ENCODE assay signal across 14 cellular contexts in the genomic region with DNA sequence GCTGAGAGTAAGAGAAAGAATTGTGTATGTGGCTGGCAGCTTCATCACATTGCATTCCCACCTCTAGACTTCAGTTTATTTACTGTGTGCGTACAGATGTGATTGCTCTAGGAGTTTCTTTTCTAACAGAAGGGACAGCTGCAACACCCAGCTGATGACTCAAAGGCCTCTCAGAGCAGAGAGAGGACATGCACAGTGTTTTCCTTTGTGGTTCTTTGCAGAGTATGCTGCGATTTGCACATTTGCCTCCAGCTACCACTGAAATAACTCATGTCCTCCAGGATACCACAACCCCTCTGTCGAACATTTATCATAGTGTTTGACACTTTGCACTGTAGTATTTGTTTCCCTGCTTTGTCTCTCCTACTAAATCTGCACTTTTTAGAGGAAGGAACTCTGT.
DNase-seq lines count a peak whose midpoint lies in the region; ATAC-seq, FAIRE-seq and TF ChIP-seq lines count a peak whose summit lies in the region.
"Had no signal": no experiment of that assay in that cellular context is flagged by ENCODE, and none has a peak within 500 bp of the region (broad histone marks: within the 10 kb centered on the region; RNA-seq: fewer than 3 reads in every experiment).

No MANE protein-coding gene starts in this region.

- POLR2A ChIA-PET in H1 (lab: Charles Lee; ENCODE audit: partially characterized antibody) = no interaction called here

- H3K23ac ChIP-seq in H1 (ENCODE audit: insufficient read length) = no peak overlapping the region

- H3K27me3 ChIP-seq in H1 (replicated peaks in 1 of 4; ENCODE audit: control insufficient read depth in 3 of 4, extremely low read depth in 1 of 4, insufficient read depth in 3 of 4, low read length in 3 of 4) = no peaks in the 10 kb centered on the region
- H3K27me3 ChIP-seq in neural progenitor cell = no peaks in the 10 kb centered on the region
- no peaks in the 10 kb centered on the region for H3K27me3 ChIP-seq in adrenal gland
- no peaks in the 10 kb centered on the region for H3K27me3 ChIP-seq in right cardiac atrium (ENCODE audit: control insufficient read depth, insufficient read depth)
- H3K27me3 ChIP-seq: upper lobe of left lung had no signal

- FAIRE-seq in H1 (lab: Jason Lieb, UNC) = no peak
- FAIRE-seq: GM19239 had no signal

- no peak overlapping the region for H3K4me2 ChIP-seq in H1 (ENCODE audit: insufficient read depth in 1 of 2, low read depth in 2 of 2, low read length in 2 of 2)
- no peak overlapping the region for H3K4me2 ChIP-seq in neural progenitor cell

- intact Hi-C loops in adrenal gland (cut with DNase I) (no loop called here), right cardiac atrium (cut with DNase I) (no loop called here)

- TF ChIP-seq EP300 in H1 (IDR thresholded peaks at IDR 0.05; ENCODE audit: borderline replicate concordance in 1 of 2, low read depth in 2 of 2, low read length in 2 of 2) = no peak

- H3K4me3 Mint-ChIP-seq in neural progenitor cell = no peak overlapping the region
- H3K4me3 Mint-ChIP-seq: activated naive CD4-positive, alpha-beta T cell treated with anti-CD3 and anti-CD28 coated beads, Interleukin-2, amount 50 U/mL, for 24 hours; CD14-positive monocyte had no signal

- H3K9ac ChIP-seq in H1 (replicated peaks in 1 of 4; ENCODE audit: extremely low read depth in 1 of 4, low read depth in 3 of 4, low read length in 3 of 4) (no peak overlapping the region), neural progenitor cell (no peak overlapping the region)

- no peak overlapping the region for H3K4ac ChIP-seq in H1 (replicated peaks; ENCODE audit: insufficient read length, low read depth, low read length)

- no peak overlapping the region for H3K14ac ChIP-seq in H1 (ENCODE audit: insufficient read length)

- H3K4me1 ChIP-seq in H1 (replicated peaks in 1 of 4; ENCODE audit: control insufficient read depth in 3 of 4, insufficient read depth in 4 of 4, low read length in 3 of 4) (no peaks in the 10 kb centered on the region), neural progenitor cell (no peaks in the 10 kb centered on the region), adrenal gland (replicated peaks in 1 of 2) (no peaks in the 10 kb centered on the region), right cardiac atrium (ENCODE audit: control insufficient read depth, insufficient read depth, low read length) (no peaks in the 10 kb centered on the region)
- H3K4me1 ChIP-seq: upper lobe of left lung had no signal

- H3K4me3 ChIP-seq in H1 (ENCODE audit: extremely low read depth in 1 of 4, insufficient read depth in 2 of 4, low read depth in 3 of 4, low read length in 4 of 4) (no peak overlapping the region), neural progenitor cell (no peak overlapping the region), adrenal gland (no peak overlapping the region), right cardiac atrium (ENCODE audit: low read length) (no peak overlapping the region)
- H3K4me3 ChIP-seq: upper lobe of left lung had no signal

- H3K23me2 ChIP-seq in H1 (ENCODE audit: low read depth, low read length) = peaks cover 2% of the 10 kb centered on the region; the same call in 1 of the 2 replicates

- H2AFZ ChIP-seq in H1 (ENCODE audit: low read length) (peak overlapping the region; percentile 76), neural progenitor cell (replicated peaks) (peak overlapping the region; percentile 75)

- CTCF ChIA-PET in H1 (lab: Charles Lee; ENCODE audit: partially characterized antibody) = interaction anchor here (0.8 to 2.4 kb wide), 3 partner anchors 13 to 106 kb away, joined by 3 to 6 read pairs (median 6); no protein-coding TSS in a partner anchor

- DNase-seq in EL (peak; percentile 85), NCI-H510A (lab: John Stamatoyannopoulos, UW) (peak; percentile 1), H1 (ENCODE audit: low read depth in 1 of 2, low spot score in 2 of 2) (no peak), neural progenitor cell (ENCODE audit: low spot score) (no peak), midbrain (lab: John Stamatoyannopoulos, UW) (no peak), adrenal gland (no peak), right cardiac atrium (no peak), GF-D8 (lab: John Stamatoyannopoulos, UW) (no peak)
- DNase-seq: head of caudate nucleus, NCI-H446 treated with DMSO at 0.1 percent for 48 hours, upper lobe of left lung had no signal

- H2BK120ac ChIP-seq in H1 (replicated peaks; ENCODE audit: low read depth, low read length) = no peak overlapping the region

- H4K5ac ChIP-seq in H1 (ENCODE audit: insufficient read length, low read depth, low read length) = no peak overlapping the region

- H4K20me1 ChIP-seq in H1 (replicated peaks in 1 of 2; ENCODE audit: control insufficient read depth in 1 of 2, insufficient read depth in 2 of 2, low read length in 2 of 2) (no peaks in the 10 kb centered on the region), neural progenitor cell (ENCODE audit: low read depth) (no peaks in the 10 kb centered on the region)

- no peak for TF ChIP-seq CTCF in H1 (IDR thresholded peaks at IDR 0.05; ENCODE audit: control extremely low read depth in 1 of 3, insufficient read depth in 1 of 3, low read depth in 1 of 3, low read length in 3 of 3)
- no peak for TF ChIP-seq CTCF in neural progenitor cell (IDR thresholded peaks at IDR 0.05)
- no peak for TF ChIP-seq CTCF in adrenal gland (IDR thresholded peaks at IDR 0.05)

- no peaks in the 10 kb centered on the region for H3K36me3 Mint-ChIP-seq in neural progenitor cell
- H3K36me3 Mint-ChIP-seq: activated naive CD4-positive, alpha-beta T cell treated with anti-CD3 and anti-CD28 coated beads, Interleukin-2, amount 50 U/mL, for 24 hours; CD14-positive monocyte had no signal

- no peak overlapping the region for H2BK5ac ChIP-seq in H1 (ENCODE audit: low read depth, low read length)

- H3K9me3 Mint-ChIP-seq in neural progenitor cell = peaks cover 4% of the 10 kb centered on the region
- H3K9me3 Mint-ChIP-seq: activated naive CD4-positive, alpha-beta T cell treated with anti-CD3 and anti-CD28 coated beads, Interleukin-2, amount 50 U/mL, for 24 hours had no signal

- H3K27me3 Mint-ChIP-seq in neural progenitor cell (ENCODE audit: insufficient read depth, low read depth) = no peaks in the 10 kb centered on the region

- no peak overlapping the region for H2BK20ac ChIP-seq in H1 (ENCODE audit: low read length)

- TF ChIP-seq POLR2A in H1 (IDR thresholded peaks at IDR 0.05; ENCODE audit: control extremely low read depth in 1 of 2, low read depth in 2 of 2, low read length in 2 of 2) = no peak
- no peak for TF ChIP-seq POLR2A in adrenal gland (IDR thresholded peaks at IDR 0.05)

- H3K18ac ChIP-seq in H1 (ENCODE audit: extremely low read depth, low read length) = no peak overlapping the region

- H3K9me3 ChIP-seq in H1 (ENCODE audit: insufficient read depth in 2 of 2, low read depth in 1 of 2, low read length in 1 of 2) = no peaks in the 10 kb centered on the region
- no peaks in the 10 kb centered on the region for H3K9me3 ChIP-seq in neural progenitor cell (ENCODE audit: low read depth)
- H3K9me3 ChIP-seq in adrenal gland (replicated peaks in 1 of 3) = no peaks in the 10 kb centered on the region
- H3K9me3 ChIP-seq in right cardiac atrium (ENCODE audit: control insufficient read depth, low read length) = no peaks in the 10 kb centered on the region
- H3K9me3 ChIP-seq: upper lobe of left lung had no signal

- WGBS in H1 (ENCODE audit: extremely low coverage in 1 of 2, insufficient coverage in 1 of 2, insufficient read length in 1 of 2, insufficient replicate concordance in 2 of 2, low coverage in 1 of 2, low lambda C conversion rate in 2 of 2, missing lambda C conversion rate in 1 of 2), 2 experiments = 86% methylated on average over 3 of the region's 3 CpGs; no CpG with 5 or more reads in 1 of the 2 experiments
- WGBS in adrenal gland, 4 donors = 18 to 31% (median 22%) methylated on average over 3 of the region's 3 CpGs
- 35% methylated on average over 3 of the region's 3 CpGs for WGBS in right cardiac atrium

- no peak overlapping the region for H2BK12ac ChIP-seq in H1 (ENCODE audit: low read depth, low read length)

- no peak overlapping the region for H3K56ac ChIP-seq in H1 (replicated peaks; ENCODE audit: insufficient read length, low read depth, low read length)

- H3K36me3 ChIP-seq in H1 (ENCODE audit: control insufficient read depth in 2 of 4, insufficient read depth in 4 of 4, low read length in 3 of 4) (no peaks in the 10 kb centered on the region), neural progenitor cell (no peaks in the 10 kb centered on the region), adrenal gland (replicated peaks in 1 of 2) (no peaks in the 10 kb centered on the region)
- H3K36me3 ChIP-seq: upper lobe of left lung had no signal

- TF ChIP-seq RAD21 in H1 (IDR thresholded peaks at IDR 0.05 in 1 of 2, conservative IDR thresholded peaks at IDR 0.05 in 1 of 2; ENCODE audit: low read depth in 2 of 2, low read length in 2 of 2) = no peak

- ATAC-seq in right cardiac atrium = no peak

- H3K27ac ChIP-seq in H1 (ENCODE audit: low read depth, low read length) = no peak overlapping the region
- no peak overlapping the region for H3K27ac ChIP-seq in neural progenitor cell
- no peak overlapping the region for H3K27ac ChIP-seq in adrenal gland
- no peak overlapping the region for H3K27ac ChIP-seq in right cardiac atrium (ENCODE audit: low read length)
- H3K27ac ChIP-seq: upper lobe of left lung had no signal

- no peaks in the 10 kb centered on the region for H3K79me2 ChIP-seq in H1 (ENCODE audit: control insufficient read depth in 1 of 2, insufficient read depth in 2 of 2, low read length in 2 of 2)
- no peaks in the 10 kb centered on the region for H3K79me2 ChIP-seq in neural progenitor cell (ENCODE audit: low read depth)

- no peak overlapping the region for H2AK5ac ChIP-seq in H1 (ENCODE audit: low read depth, low read length)

- no peaks in the 10 kb centered on the region for H3F3A ChIP-seq in neural progenitor cell (ENCODE audit: low read depth)

- no peak overlapping the region for H3K27ac Mint-ChIP-seq in neural progenitor cell
- H3K27ac Mint-ChIP-seq: activated naive CD4-positive, alpha-beta T cell treated with anti-CD3 and anti-CD28 coated beads, Interleukin-2, amount 50 U/mL, for 24 hours; CD14-positive monocyte had no signal

- no peaks in the 10 kb centered on the region for H3K79me1 ChIP-seq in H1 (ENCODE audit: low read depth, low read length)

- H3K4me1 Mint-ChIP-seq in neural progenitor cell = peaks cover 3% of the 10 kb centered on the region
- H3K4me1 Mint-ChIP-seq: activated naive CD4-positive, alpha-beta T cell treated with anti-CD3 and anti-CD28 coated beads, Interleukin-2, amount 50 U/mL, for 24 hours; CD14-positive monocyte had no signal

- no peak overlapping the region for H4K8ac ChIP-seq in H1 (ENCODE audit: extremely low read depth, insufficient read depth, low read length)

- no peak overlapping the region for H4K91ac ChIP-seq in H1 (replicated peaks; ENCODE audit: insufficient read length, low read length)

- no peak overlapping the region for H2BK15ac ChIP-seq in H1 (ENCODE audit: low read length)

TF ChIP-seq in H1, 55 proteins besides CTCF, POLR2A, EP300 and RAD21 (continues in another document):
- TF ChIP-seq RBBP5 (IDR thresholded peaks at IDR 0.05; ENCODE audit: borderline replicate concordance, low read depth, low read length) (no peak), GTF2F1 (IDR thresholded peaks at IDR 0.05; ENCODE audit: borderline replicate concordance, low read depth, low read length) (no peak), BCL11A (IDR thresholded peaks at IDR 0.05; ENCODE audit: low read depth in 2 of 2, low read length in 2 of 2) (no peak), RFX5 (IDR thresholded peaks at IDR 0.05; ENCODE audit: borderline replicate concordance, low read depth, low read length) (no peak)

Comparison
In these comparisons a context has a peak if more than half of its experiments do, and no peak if none do; other contexts are left out.
1. DNase-seq: peak in EL (single experiment) and NCI-H510A (single experiment); none in H1 (0 of 2), neural progenitor cell (single experiment), midbrain (single experiment), adrenal gland (0 of 7), right cardiac atrium (0 of 3) and GF-D8 (single experiment).